Comparison of ENCODE assay signal across 8 cellular contexts in genomic region chr12:122894173-122895121, GRCh38. TPM values are rescaled to one million over a fixed set of nuclear protein-coding genes. Genes with fewer than 3 reads are reported as not detected.
DNase-seq lines count a peak whose midpoint lies in the region; ATAC-seq, FAIRE-seq and TF ChIP-seq lines count a peak whose summit lies in the region.

No MANE protein-coding gene starts in this region.

- H3K36me3 Mint-ChIP-seq in activated CD8-positive, alpha-beta memory T cell treated with anti-CD3 and anti-CD28 coated beads, Interleukin-2, amount 10 ng/mL, durations not matched to agents 7 days and 5 days: peaks cover 20% of the 10 kb centered on the region

- peaks cover 81% of the 10 kb centered on the region for H3K4me1 Mint-ChIP-seq in activated CD8-positive, alpha-beta memory T cell treated with anti-CD3 and anti-CD28 coated beads, Interleukin-2, amount 10 ng/mL, durations not matched to agents 7 days and 5 days

- H3K27ac ChIP-seq in K562 (ENCODE audit: extremely low read depth, low read depth, low read length) (peak overlapping the region; percentile 92), left lung (peak overlapping the region; percentile 86 to 95), testis (peak overlapping the region; percentile 89 to 96)

- H3K9me3 Mint-ChIP-seq in activated CD8-positive, alpha-beta memory T cell treated with anti-CD3 and anti-CD28 coated beads, Interleukin-2, amount 10 ng/mL, durations not matched to agents 7 days and 5 days (ENCODE audit: low read depth): no peaks in the 10 kb centered on the region

- no peak for DNase-seq in activated CD8-positive, alpha-beta memory T cell treated with anti-CD3 and anti-CD28 coated beads, Interleukin-2, amount 10 ng/mL, durations not matched to agents 7 days and 5 days
- DNase-seq in activated CD8-positive, alpha-beta memory T cell treated with anti-CD3 and anti-CD28 coated beads, Interleukin-2, amount 50 U/mL, for 4 hours: no peak
- DNase-seq in K562 (ENCODE audit: extremely low read depth in 1 of 4, low spot score in 3 of 4) (peak in 2 of 4 experiments; percentile 60 to 69), left lung (peak in 1 of 2 donors; percentile 63), testis (no peak), DMS79 treated with DMSO at 0.1 percent for 48 hours (lab: John Stamatoyannopoulos, UW) (no peak), NCI-H1417 treated with DMSO at 0.1 percent for 48 hours (lab: John Stamatoyannopoulos, UW) (no peak), NOMO-1 (lab: John Stamatoyannopoulos, UW; ENCODE audit: unreplicated experiment in 2 of 2) (no peak)

- intact Hi-C loops in K562 (cut with micrococcal nuclease): no loop called here
- intact Hi-C loops in left lung (cut with DNase I): no loop called here
- intact Hi-C loops in testis (cut with DNase I; ENCODE audit: low total_unique reads): no loop called here

- CTCF ChIA-PET in activated CD8-positive, alpha-beta memory T cell treated with anti-CD3 and anti-CD28 coated beads, Interleukin-2, amount 10 ng/mL, durations not matched to agents 7 days and 5 days (lab: Charles Lee): interaction anchor here (0.7 to 2.4 kb wide), 8 partner anchors 9 to 81 kb away, joined by 3 to 8 read pairs (median 4); partner anchors contain the start of genes ABCB9 and OGFOD2
- CTCF ChIA-PET in K562 (lab: Yijun Ruan, JAX; ENCODE audit: low intra/inter-chr PET ratio): no interaction called here

- in situ Hi-C loops in K562 (cut with MboI): no loop called here

- TF ChIP-seq POLR2A in K562 (conservative IDR thresholded peaks at IDR 0.05) (no peak), testis (IDR thresholded peaks at IDR 0.05) (no peak)

- peaks cover 65% of the 10 kb centered on the region for H3K79me2 ChIP-seq in K562 (ENCODE audit: control insufficient read depth, insufficient read depth, low read length)

- H3K27me3 ChIP-seq in K562 (ENCODE audit: control insufficient read depth in 2 of 2, insufficient read depth in 2 of 2, low read length in 2 of 2) (no peaks in the 10 kb centered on the region), left lung (no peaks in the 10 kb centered on the region), testis (no peaks in the 10 kb centered on the region)

- WGBS in K562 (ENCODE audit: insufficient coverage, low coverage, missing lambda C conversion rate): 2% methylated on average over 15 of the region's 15 CpGs
- 19 to 23% methylated on average over 15 of the region's 15 CpGs for WGBS in testis, 2 donors

- POLR2A ChIA-PET in K562 (lab: Yijun Ruan, JAX): interaction anchor here (0.5 to 1.8 kb wide), 7 partner anchors 8 to 1598 kb away, joined by 3 to 6 read pairs (median 4); no protein-coding TSS in a partner anchor

- peaks cover 18 to 49% of the 10 kb centered on the region in 2 experiments for H3K4me1 ChIP-seq in K562 (replicated peaks in 1 of 2; ENCODE audit: control insufficient read depth in 2 of 2, insufficient read depth in 2 of 2, low read length in 2 of 2)
- H3K4me1 ChIP-seq in left lung: peaks cover 35 to 64% of the 10 kb centered on the region in 2 donors
- peaks cover 39% of the 10 kb centered on the region for H3K4me1 ChIP-seq in testis

- H3K4me2 ChIP-seq in K562 (ENCODE audit: insufficient read depth, low read length): peak overlapping the region; percentile 92

- peaks cover 19% of the 10 kb centered on the region; the same call in 1 of the 2 replicates for H4K20me1 ChIP-seq in K562 (replicated peaks; ENCODE audit: control insufficient read depth, insufficient read depth, low read length)

- peaks cover 18% of the 10 kb centered on the region; the same call in 2 of the 3 replicates for H3K36me3 ChIP-seq in K562 (ENCODE audit: control insufficient read depth, insufficient read depth, low read length)
- no peaks in the 10 kb centered on the region for H3K36me3 ChIP-seq in left lung
- H3K36me3 ChIP-seq in testis (ENCODE audit: low read depth, missing control alignments): no peaks in the 10 kb centered on the region

- H3K9me3 ChIP-seq in K562 (replicated peaks; ENCODE audit: control insufficient read depth, insufficient read depth, low read depth, low read length) (no peaks in the 10 kb centered on the region), left lung (no peaks in the 10 kb centered on the region), testis (no peaks in the 10 kb centered on the region)

- FAIRE-seq in K562 (lab: Jason Lieb, UNC): peak; percentile 67

- H3K4me3 Mint-ChIP-seq in activated CD8-positive, alpha-beta memory T cell treated with anti-CD3 and anti-CD28 coated beads, Interleukin-2, amount 10 ng/mL, durations not matched to agents 7 days and 5 days: peak overlapping the region; percentile 93

- H3K27me3 Mint-ChIP-seq in activated CD8-positive, alpha-beta memory T cell treated with anti-CD3 and anti-CD28 coated beads, Interleukin-2, amount 10 ng/mL, durations not matched to agents 7 days and 5 days: no peaks in the 10 kb centered on the region

- peak overlapping the region; percentile 95 to 96 for H3K9ac ChIP-seq in K562 (ENCODE audit: insufficient read depth in 1 of 2, low read depth in 2 of 2, low read length in 2 of 2)

- TF ChIP-seq EP300 in K562 (IDR thresholded peaks at IDR 0.05; ENCODE audit: low read length): peak; percentile 45; the same call in 1 of the 2 replicates

- ATAC-seq in activated CD8-positive, alpha-beta memory T cell treated with anti-CD3 and anti-CD28 coated beads, Interleukin-2, amount 10 ng/mL, durations not matched to agents 7 days and 5 days: no peak
- ATAC-seq in K562 (peak; percentile 56), left lung (peak; percentile 43)

- H2AFZ ChIP-seq in K562 (ENCODE audit: low read depth, low read length): no peak overlapping the region; the same call in 1 of the 2 replicates

- peak in 1 of 2 experiments; percentile 48; a peak in 3 of 4 replicates for TF ChIP-seq RAD21 in K562 (CRISPR knock-in tag; conservative IDR thresholded peaks at IDR 0.05 in 1 of 2, IDR thresholded peaks at IDR 0.05 in 1 of 2)

- no TSS peak for BruUV-seq in K562 (replicated peaks; lab: Mats Ljungman, UMichigan)

- H3K4me3 ChIP-seq in K562 (peak overlapping the region; percentile 86), left lung (peak overlapping the region; percentile 65), testis (peak overlapping the region; percentile 89 to 99)

- peak in 2 of 3 experiments; percentile 26 to 38; a peak in 1 of 6 replicates for TF ChIP-seq CTCF in K562 (IDR thresholded peaks at IDR 0.05 in 2 of 3, conservative IDR thresholded peaks at IDR 0.05 in 1 of 3; ENCODE audit: insufficient read depth in 2 of 3, low read depth in 1 of 3, low read length in 3 of 3)
- no peak for TF ChIP-seq CTCF in left lung (IDR thresholded peaks at IDR 0.05)
- no peak for TF ChIP-seq CTCF in testis (IDR thresholded peaks at IDR 0.05)

- no peaks in the 10 kb centered on the region for H3K9me1 ChIP-seq in K562 (ENCODE audit: control insufficient read depth, insufficient read depth, low read length)

- H3K27ac Mint-ChIP-seq in activated CD8-positive, alpha-beta memory T cell treated with anti-CD3 and anti-CD28 coated beads, Interleukin-2, amount 10 ng/mL, durations not matched to agents 7 days and 5 days: peak overlapping the region; percentile 91

RNA-seq across cellular contexts. Expression of gene VPS37B, which starts 1.5 kb away (rescaled TPM):
- total RNA-seq in activated CD8-positive, alpha-beta memory T cell treated with anti-CD3 and anti-CD28 coated beads, Interleukin-2, amount 10 ng/mL, durations not matched to agents 7 days and 5 days: 10 to 100 TPM; 25.7 to 29.7 TPM
- total RNA-seq in K562 (2011; cell fraction: chromatin; rRNA removed; ENCODE audit: low replicate concordance): 49.3 and 58.0 TPM in 2 replicates
- total RNA-seq in K562 (2011; cell fraction: nucleolus; rRNA removed): 33.2 and 33.4 TPM in 2 replicates
- 41.1 and 66.6 TPM in 2 replicates for total RNA-seq in K562 (2011; cell fraction: nucleoplasm; rRNA removed)
- total RNA-seq in K562 (2014; rRNA removed) (27.9 and 34.1 TPM in 2 replicates), K562 (2014; rRNA removed; fragmentation: Illumina TruSeq; extraction: Trizol) (9.5 and 12.3 TPM in 2 replicates), K562 (2015; rRNA removed; fragmentation: Illumina TruSeq; extraction: Trizol) (18.1 and 18.5 TPM in 2 replicates), K562 (2021) (35.8 and 37.4 TPM in 2 replicates), left lung (10 to 100 TPM; 33.9 to 35.8 TPM), testis (10 to 100 TPM; 75.8 to 90.1 TPM)
- polyA plus RNA-seq in K562 (2011; rRNA removed) (13.8 TPM in 2 replicates), K562 (2014; fragmentation: Illumina TruSeq; extraction: Trizol) (17.9 and 24.0 TPM in 2 replicates), K562 (2014; fragmentation: Nextera tagmentation; extraction: Ambion mirVana) (under 1 TPM; 0.28 to 0.34 TPM), K562 (2014; rRNA removed) (24.7 and 33.3 TPM in 2 replicates), testis (ENCODE audit: insufficient read depth, low read depth, low replicate concordance) (38.0 TPM)
- polyA plus RNA-seq in K562 (2011; cell fraction: cytosol; rRNA removed): 19.4 and 30.1 TPM in 2 replicates
- 22.7 and 30.0 TPM in 2 replicates for polyA plus RNA-seq in K562 (2011; cell fraction: nucleus; rRNA removed)
- polyA plus RNA-seq in K562 (2012): 18.5 and 22.9 TPM in 2 replicates
- polyA minus RNA-seq in K562 (2011; rRNA and poly(A)+ RNA removed): 12.2 and 15.1 TPM in 2 replicates
- 13.9 and 17.0 TPM in 2 replicates for polyA minus RNA-seq in K562 (2011; cell fraction: cytosol; rRNA and poly(A)+ RNA removed)
- 11.8 and 13.6 TPM in 2 replicates for polyA minus RNA-seq in K562 (2011; cell fraction: nucleus; rRNA and poly(A)+ RNA removed)

RNA-seq across cellular contexts. Expression of gene HIP1R, which starts 59.2 kb away (rescaled TPM):
- total RNA-seq in activated CD8-positive, alpha-beta memory T cell treated with anti-CD3 and anti-CD28 coated beads, Interleukin-2, amount 10 ng/mL, durations not matched to agents 7 days and 5 days: 10 to 100 TPM; 31.9 to 34.7 TPM
- total RNA-seq in K562 (2011; cell fraction: chromatin; rRNA removed; ENCODE audit: low replicate concordance): 70.1 and 194 TPM in 2 replicates
- 103 and 109 TPM in 2 replicates for total RNA-seq in K562 (2011; cell fraction: nucleolus; rRNA removed)
- 63.5 and 76.8 TPM in 2 replicates for total RNA-seq in K562 (2011; cell fraction: nucleoplasm; rRNA removed)
- total RNA-seq in K562 (2014; rRNA removed): 29.2 and 30.4 TPM in 2 replicates
- total RNA-seq in K562 (2014; rRNA removed; fragmentation: Illumina TruSeq; extraction: Trizol): 6.4 and 8.6 TPM in 2 replicates
- total RNA-seq in K562 (2015; rRNA removed; fragmentation: Illumina TruSeq; extraction: Trizol): 12.0 and 13.2 TPM in 2 replicates
- 27.8 and 31.0 TPM in 2 replicates for total RNA-seq in K562 (2021)
- 14.2 and 17.2 TPM in 2 replicates for polyA plus RNA-seq in K562 (2011; rRNA removed)
- polyA plus RNA-seq in K562 (2011; cell fraction: cytosol; rRNA removed): 8.8 and 22.2 TPM in 2 replicates
- polyA plus RNA-seq in K562 (2011; cell fraction: nucleus; rRNA removed): 107 and 176 TPM in 2 replicates
- polyA plus RNA-seq in K562 (2012): 15.6 and 30.3 TPM in 2 replicates
- polyA plus RNA-seq in K562 (2014; fragmentation: Illumina TruSeq; extraction: Trizol): 21.7 and 33.6 TPM in 2 replicates
- polyA plus RNA-seq in K562 (2014; fragmentation: Nextera tagmentation; extraction: Ambion mirVana): under 1 TPM; 0.15 to 0.45 TPM
- 27.0 and 29.1 TPM in 2 replicates for polyA plus RNA-seq in K562 (2014; rRNA removed)
- 5.7 and 11.0 TPM in 2 replicates for polyA minus RNA-seq in K562 (2011; rRNA and poly(A)+ RNA removed)
- 6.4 and 7.5 TPM in 2 replicates for polyA minus RNA-seq in K562 (2011; cell fraction: cytosol; rRNA and poly(A)+ RNA removed)
- 23.3 and 26.9 TPM in 2 replicates for polyA minus RNA-seq in K562 (2011; cell fraction: nucleus; rRNA and poly(A)+ RNA removed)
- 10 to 100 TPM; 32.0 to 33.1 TPM for total RNA-seq in left lung
- 10 to 100 TPM; 34.3 to 41.7 TPM for total RNA-seq in testis
- 20.1 TPM for polyA plus RNA-seq in testis (ENCODE audit: insufficient read depth, low read depth, low replicate concordance)

Comparison
In these comparisons a context has a peak if more than half of its experiments do, and no peak if none do; other contexts are left out.
1. CTCF ChIP-seq: peak in K562 (2 of 3); none in left lung (0 of 2) and testis (0 of 3).
2. Peak in every context shown above with its lines, with median percentiles within 50 percentile points of each other: H3K27ac ChIP-seq and H3K4me3 ChIP-seq.